In the genomic region with DNA sequence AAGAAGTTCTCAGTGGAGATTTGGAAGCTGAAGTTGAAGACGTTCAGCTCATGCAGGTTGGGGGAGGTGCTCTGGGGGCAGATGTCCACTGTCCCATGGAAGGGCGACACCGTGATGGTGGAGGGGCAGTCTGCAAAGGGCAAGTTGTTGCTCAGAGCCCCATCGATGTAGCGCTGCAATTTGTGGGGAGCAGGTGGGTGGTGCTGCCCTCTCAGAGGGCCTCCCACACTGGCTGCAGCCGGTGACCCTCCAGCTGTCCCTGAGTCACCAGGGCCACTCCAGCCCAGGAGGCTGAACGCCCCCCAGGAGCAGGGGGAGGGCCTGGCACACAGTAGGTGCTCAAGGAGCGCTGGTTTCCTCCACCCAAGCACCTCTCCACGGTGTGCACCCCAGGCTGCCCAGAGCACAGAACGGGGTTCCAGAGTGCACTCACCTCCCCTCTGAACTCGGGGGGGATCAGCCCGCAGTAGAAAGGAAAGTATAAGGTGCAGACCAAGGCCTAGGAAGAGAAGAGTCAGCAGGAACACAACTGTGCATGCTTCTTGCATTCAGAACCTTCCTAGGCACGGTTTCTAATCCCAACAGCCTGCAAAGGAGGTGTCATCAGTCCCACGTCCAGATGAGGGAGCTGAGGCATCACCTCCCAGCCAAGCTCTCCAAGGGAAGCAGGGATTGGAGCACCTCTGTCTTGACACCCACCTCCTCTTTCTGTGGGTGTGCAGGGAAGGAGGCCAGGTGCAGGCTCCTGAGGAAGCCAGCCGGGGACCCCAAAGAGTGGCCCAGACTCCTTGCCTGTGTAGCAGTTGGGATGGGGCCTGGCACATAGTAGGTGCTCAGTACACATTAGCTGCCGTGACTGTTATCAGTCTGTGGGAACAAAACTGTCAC, we compare ENCODE assay signal across 13 cellular contexts. TPM values are rescaled to one million over a fixed set of nuclear protein-coding genes. Genes with fewer than 3 reads are reported as not detected.
DNase-seq lines count a peak whose midpoint lies in the region; ATAC-seq and TF ChIP-seq lines count a peak whose summit lies in the region.
"Had no signal": no experiment of that assay in that cellular context is flagged by ENCODE, and none has a peak within 500 bp of the region (broad histone marks: within the 10 kb centered on the region; RNA-seq: fewer than 3 reads in every experiment).

No MANE protein-coding gene starts in this region.

- no peak for TF ChIP-seq POLR2A in sigmoid colon (IDR thresholded peaks at IDR 0.05)

- intact Hi-C loops in sigmoid colon (cut with DNase I), result no loop called here

- H3K9me3 ChIP-seq in RWPE2 (ENCODE audit: severe bottlenecking) (no peaks in the 10 kb centered on the region), sigmoid colon (no peaks in the 10 kb centered on the region)
- H3K9me3 ChIP-seq: right lobe of liver had no signal

- TF ChIP-seq EP300 in sigmoid colon (IDR thresholded peaks at IDR 0.05), result no peak

- DNase-seq in DMS 273 (lab: John Stamatoyannopoulos, UW; ENCODE audit: unreplicated experiment) (peak; percentile 46), DMS 273 treated with DMSO at 0.1 percent for 48 hours (lab: John Stamatoyannopoulos, UW) (no peak), RWPE2 (ENCODE audit: low spot score) (no peak), fibroblast of mammary gland (ENCODE audit: low read depth) (peak; percentile 41), sigmoid colon (peak; percentile 39), NCI-H2029 (lab: John Stamatoyannopoulos, UW) (no peak)
- DNase-seq: effector CD4-positive, alpha-beta T cell; NCI-H1694 treated with DMSO at 0.1 percent for 48 hours had no signal

- H3K27ac ChIP-seq in RWPE2 (ENCODE audit: poor library complexity, severe bottlenecking) (no peak overlapping the region), sigmoid colon (no peak overlapping the region)
- H3K27ac ChIP-seq: 22Rv1, right lobe of liver had no signal

- H3K4me1 ChIP-seq in RWPE2 (ENCODE audit: insufficient read depth, poor library complexity, severe bottlenecking), result no peaks in the 10 kb centered on the region
- peaks cover 0 to 12% (median 9%) of the 10 kb centered on the region in 4 donors for H3K4me1 ChIP-seq in sigmoid colon

- ATAC-seq in RWPE2 (ENCODE audit: low read depth), result peak; percentile 46; the same call in 1 of the 3 replicates
- no peak for ATAC-seq in HG02678 (IDR thresholded peaks at IDR 0.05; ENCODE audit: unreplicated experiment)
- ATAC-seq in HG02852 (IDR thresholded peaks at IDR 0.05; ENCODE audit: unreplicated experiment), result no peak

- H3K27me3 ChIP-seq in RWPE2 (ENCODE audit: insufficient read depth, poor library complexity, severe bottlenecking) (peaks cover 33% of the 10 kb centered on the region), sigmoid colon (peaks cover 20 to 69% (median 56%) of the 10 kb centered on the region in 3 donors)

- TF ChIP-seq CTCF in RWPE2 (IDR thresholded peaks at IDR 0.05; ENCODE audit: poor library complexity, severe bottlenecking) (peak; percentile 24), fibroblast of mammary gland (conservative IDR thresholded peaks at IDR 0.05; ENCODE audit: control insufficient read depth, insufficient read depth, low read depth, low read length) (peak; percentile 33), sigmoid colon (IDR thresholded peaks at IDR 0.05) (no peak)

- WGBS in sigmoid colon, 2 donors, result 58 to 72% methylated on average over 16 of the region's 16 CpGs

- H3K36me3 ChIP-seq in RWPE2 (ENCODE audit: low read depth), result no peaks in the 10 kb centered on the region
- no peaks in the 10 kb centered on the region for H3K36me3 ChIP-seq in sigmoid colon
- H3K36me3 ChIP-seq: right lobe of liver had no signal

- H3K4me3 ChIP-seq in RWPE2 (ENCODE audit: severe bottlenecking) (no peak overlapping the region), fibroblast of mammary gland (ENCODE audit: control insufficient read depth, low read depth, low read length) (no peak overlapping the region), sigmoid colon (no peak overlapping the region)
- H3K4me3 ChIP-seq: right lobe of liver had no signal

RNA-seq across cellular contexts. Expression of gene PNPLA5, which starts 2.2 kb away (rescaled TPM):
- total RNA-seq in sigmoid colon, result not detected
- polyA plus RNA-seq in sigmoid colon, result not detected

RNA-seq across cellular contexts. Expression of gene SULT4A1, which starts 27.3 kb away (rescaled TPM):
- total RNA-seq in sigmoid colon, result 1 to 10 TPM; 1.3 to 3.9 (median 2.4) TPM
- polyA plus RNA-seq in sigmoid colon, result 1 to 10 TPM in 1 of 3 donors, not detected in 2; 2.2 TPM
- total RNA-seq: OCI-LY7 had no signal

RNA-seq across cellular contexts. Expression of gene PNPLA3, which starts 34.0 kb away (rescaled TPM):
- not detected for total RNA-seq in sigmoid colon
- polyA plus RNA-seq in sigmoid colon, result 1 to 10 TPM in 1 of 3 donors, not detected in 2; 1.3 TPM
- total RNA-seq: OCI-LY7 had no signal

Comparison
In these comparisons a context has a peak if more than half of its experiments do, and no peak if none do; other contexts are left out.
1. DNase-seq: peak in DMS 273 (single experiment), fibroblast of mammary gland (single experiment) and sigmoid colon (single experiment); none in DMS 273 treated with DMSO at 0.1 percent for 48 hours (single experiment), RWPE2 (single experiment) and NCI-H2029 (single experiment).
2. CTCF ChIP-seq: peak in RWPE2 (single experiment) and fibroblast of mammary gland (single experiment); none in sigmoid colon (0 of 4).